Comparison of ENCODE assay signal across 1 cellular context in genomic region chr15:77033729-77034619, GRCh38.
TF ChIP-seq lines count a peak whose summit lies in the region.

No MANE protein-coding gene starts in this region.

TF ChIP-seq in SK-N-SH, 30 proteins besides CTCF, POLR2A, EP300 and RAD21 (continued from another document):
- TF ChIP-seq PBX3 (IDR thresholded peaks at IDR 0.05): no peak
- no peak for TF ChIP-seq JUND (IDR thresholded peaks at IDR 0.05)
- TF ChIP-seq MEF2A (IDR thresholded peaks at IDR 0.05; ENCODE audit: borderline replicate concordance, low read depth): no peak
- no peak for TF ChIP-seq TAF1 (IDR thresholded peaks at IDR 0.05; ENCODE audit: borderline replicate concordance, low read depth, low read length)
- TF ChIP-seq REST (IDR thresholded peaks at IDR 0.05; ENCODE audit: low read depth, low read length): no peak
- no peak for TF ChIP-seq FOXM1 (IDR thresholded peaks at IDR 0.05; ENCODE audit: low read depth)
- no peak for TF ChIP-seq RFX5 (IDR thresholded peaks at IDR 0.05; ENCODE audit: low read length)
- no peak for TF ChIP-seq USF1 (IDR thresholded peaks at IDR 0.05; ENCODE audit: borderline replicate concordance, low read depth)
- no peak for TF ChIP-seq POLR2AphosphoS5 (IDR thresholded peaks at IDR 0.05; ENCODE audit: low read depth, low read length)
- TF ChIP-seq FOXJ3 (CRISPR knock-in tag; IDR thresholded peaks at IDR 0.05): no peak
- no peak for TF ChIP-seq ELF1 (IDR thresholded peaks at IDR 0.05)
- no peak for TF ChIP-seq RXRA (IDR thresholded peaks at IDR 0.05; ENCODE audit: borderline replicate concordance, low read depth)
